ENCODE assay signal across 8 cellular contexts in genomic region chr1:201955750-201956143, GRCh38. TPM values are rescaled to one million over a fixed set of nuclear protein-coding genes. Genes with fewer than 3 reads are reported as not detected.
A peak's percentile ranks its signal among the peaks of the same experiment; 100 is the strongest.
DNase-seq lines count a peak whose midpoint lies in the region; ATAC-seq, FAIRE-seq and TF ChIP-seq lines count a peak whose summit lies in the region.

No MANE protein-coding gene starts in this region.

- H3K36me3 ChIP-seq in kidney (ENCODE audit: control insufficient read depth in 1 of 2, insufficient read depth in 2 of 2, low read length in 2 of 2) (peaks cover 9 to 12% of the 10 kb centered on the region in 2 donors), tibial artery (peaks cover 14 to 30% (median 22%) of the 10 kb centered on the region in 3 donors)

- no peak for DNase-seq in activated naive CD4-positive, alpha-beta T cell treated with anti-CD3 and anti-CD28 coated beads, Interleukin-2, amount 10 ng/mL, durations not matched to agents 7 days and 5 days
- DNase-seq in activated naive CD4-positive, alpha-beta T cell treated with anti-CD3 and anti-CD28 coated beads, Interleukin-2, amount 50 U/mL, for 16 hours, result no peak
- DNase-seq in activated T-helper 2 cell treated with anti-CD3 and anti-CD28 coated beads, Interferon-gamma antibody, Interleukin-2, Interleukin-4, amounts not matched to agents 10 μg/mL and 5 μg/mL and 100 μg/mL, durations not matched to agents 14 hours and 24 hours and 36 hours (ENCODE audit: low spot score), result no peak
- DNase-seq in kidney, result no peak
- no peak for DNase-seq in tibial artery
- DNase-seq in medulla oblongata (ENCODE audit: extremely low spot score), result no peak
- no peak for DNase-seq in mucosa of gallbladder (ENCODE audit: low spot score)

- H3K9me3 ChIP-seq in kidney (ENCODE audit: control insufficient read depth in 1 of 2, low read length in 2 of 2) (no peaks in the 10 kb centered on the region), tibial artery (no peaks in the 10 kb centered on the region)

- CTCF ChIA-PET in activated naive CD4-positive, alpha-beta T cell treated with anti-CD3 and anti-CD28 coated beads, Interleukin-2, amount 10 ng/mL, durations not matched to agents 7 days and 5 days (lab: Charles Lee), result interaction anchor here (0.7 to 4.0 kb wide), 3 partner anchors 17 to 60 kb away, joined by 3 to 15 read pairs (median 3); no protein-coding TSS in a partner anchor

- peaks cover 24% of the 10 kb centered on the region for H3K4me1 Mint-ChIP-seq in activated naive CD4-positive, alpha-beta T cell treated with anti-CD3 and anti-CD28 coated beads, Interleukin-2, amount 10 ng/mL, durations not matched to agents 7 days and 5 days
- H3K4me1 Mint-ChIP-seq in activated T-helper 2 cell treated with anti-CD3 and anti-CD28 coated beads, Interferon-gamma antibody, Interleukin-2, Interleukin-4, amounts not matched to agents 10 μg/mL and 5 μg/mL and 100 μg/mL, durations not matched to agents 14 hours and 24 hours and 36 hours (ENCODE audit: low read depth), result peaks cover 14% of the 10 kb centered on the region

- H3K4me1 ChIP-seq in kidney (ENCODE audit: control insufficient read depth in 1 of 2, insufficient read depth in 1 of 2, low read depth in 1 of 2, low read length in 2 of 2), result no peaks in the 10 kb centered on the region
- peaks cover 0 to 28% (median 13%) of the 10 kb centered on the region in 4 donors for H3K4me1 ChIP-seq in tibial artery

- intact Hi-C loops in activated T-helper 2 cell treated with anti-CD3 and anti-CD28 coated beads, Interferon-gamma antibody, Interleukin-2, Interleukin-4, amounts not matched to agents 10 μg/mL and 5 μg/mL and 100 μg/mL, durations not matched to agents 14 hours and 24 hours and 36 hours (cut with micrococcal nuclease), result loop anchor here (1.0 kb wide), 3 partner anchors 28 to 126 kb away; partner anchors contain the start of gene IPO9
- intact Hi-C loops in kidney (cut with DNase I), result loop anchor here (5.0 kb wide), 1 partner anchor 58 kb away; no protein-coding TSS in a partner anchor
- intact Hi-C loops in tibial artery (cut with DNase I; ENCODE audit: low total_unique reads), result no loop called here

- FAIRE-seq in kidney (lab: Jason Lieb, UNC), result no peak

- H3K27ac ChIP-seq in kidney (ENCODE audit: low read depth in 2 of 2, low read length in 2 of 2), result peak overlapping the region; percentile 56 to 74
- peak overlapping the region; percentile 86 to 91 for H3K27ac ChIP-seq in tibial artery

- H3K9ac ChIP-seq in kidney (ENCODE audit: low read length in 2 of 2), result peak overlapping the region; percentile 96 to 98

- no peak for ATAC-seq in HG03025 (IDR thresholded peaks at IDR 0.05; ENCODE audit: low FRiP score, unreplicated experiment)

- peak overlapping the region; percentile 95 for H3K4me3 Mint-ChIP-seq in activated naive CD4-positive, alpha-beta T cell treated with anti-CD3 and anti-CD28 coated beads, Interleukin-2, amount 10 ng/mL, durations not matched to agents 7 days and 5 days
- H3K4me3 Mint-ChIP-seq in activated T-helper 2 cell treated with anti-CD3 and anti-CD28 coated beads, Interferon-gamma antibody, Interleukin-2, Interleukin-4, amounts not matched to agents 10 μg/mL and 5 μg/mL and 100 μg/mL, durations not matched to agents 14 hours and 24 hours and 36 hours (ENCODE audit: low read depth), result peak overlapping the region; percentile 99

- no peaks in the 10 kb centered on the region for H3K9me3 Mint-ChIP-seq in activated naive CD4-positive, alpha-beta T cell treated with anti-CD3 and anti-CD28 coated beads, Interleukin-2, amount 10 ng/mL, durations not matched to agents 7 days and 5 days
- no peaks in the 10 kb centered on the region for H3K9me3 Mint-ChIP-seq in activated T-helper 2 cell treated with anti-CD3 and anti-CD28 coated beads, Interferon-gamma antibody, Interleukin-2, Interleukin-4, amounts not matched to agents 10 μg/mL and 5 μg/mL and 100 μg/mL, durations not matched to agents 14 hours and 24 hours and 36 hours

- no peaks in the 10 kb centered on the region for H3K27me3 ChIP-seq in tibial artery

- TF ChIP-seq CTCF in kidney (IDR thresholded peaks at IDR 0.05; ENCODE audit: borderline replicate concordance, extremely low read depth, insufficient read depth) (no peak), tibial artery (IDR thresholded peaks at IDR 0.05) (no peak)

- peaks cover 13% of the 10 kb centered on the region for H3K36me3 Mint-ChIP-seq in activated naive CD4-positive, alpha-beta T cell treated with anti-CD3 and anti-CD28 coated beads, Interleukin-2, amount 10 ng/mL, durations not matched to agents 7 days and 5 days
- peaks cover 33% of the 10 kb centered on the region for H3K36me3 Mint-ChIP-seq in activated T-helper 2 cell treated with anti-CD3 and anti-CD28 coated beads, Interferon-gamma antibody, Interleukin-2, Interleukin-4, amounts not matched to agents 10 μg/mL and 5 μg/mL and 100 μg/mL, durations not matched to agents 14 hours and 24 hours and 36 hours (ENCODE audit: low read depth)

- peaks cover 11% of the 10 kb centered on the region for H3K27me3 Mint-ChIP-seq in activated naive CD4-positive, alpha-beta T cell treated with anti-CD3 and anti-CD28 coated beads, Interleukin-2, amount 10 ng/mL, durations not matched to agents 7 days and 5 days
- H3K27me3 Mint-ChIP-seq in activated T-helper 2 cell treated with anti-CD3 and anti-CD28 coated beads, Interferon-gamma antibody, Interleukin-2, Interleukin-4, amounts not matched to agents 10 μg/mL and 5 μg/mL and 100 μg/mL, durations not matched to agents 14 hours and 24 hours and 36 hours (ENCODE audit: low read depth), result no peaks in the 10 kb centered on the region

- H3K4me3 ChIP-seq in kidney (ENCODE audit: low read length in 2 of 2) (peak overlapping the region; percentile 94 to 98), tibial artery (peak overlapping the region; percentile 69 to 76)

- H3K27ac Mint-ChIP-seq in activated naive CD4-positive, alpha-beta T cell treated with anti-CD3 and anti-CD28 coated beads, Interleukin-2, amount 10 ng/mL, durations not matched to agents 7 days and 5 days, result peak overlapping the region; percentile 91
- H3K27ac Mint-ChIP-seq in activated T-helper 2 cell treated with anti-CD3 and anti-CD28 coated beads, Interferon-gamma antibody, Interleukin-2, Interleukin-4, amounts not matched to agents 10 μg/mL and 5 μg/mL and 100 μg/mL, durations not matched to agents 14 hours and 24 hours and 36 hours, result peak overlapping the region; percentile 96

RNA-seq across cellular contexts. Expression of gene TIMM17A, which starts 0.4 kb away (rescaled TPM):
- total RNA-seq in activated T-helper 2 cell treated with anti-CD3 and anti-CD28 coated beads, Interferon-gamma antibody, Interleukin-2, Interleukin-4, amounts not matched to agents 10 μg/mL and 5 μg/mL and 100 μg/mL, durations not matched to agents 14 hours and 24 hours and 36 hours, result 92.6 and 96.0 TPM in 2 replicates
- total RNA-seq in kidney (40.8 TPM), mucosa of gallbladder (37.5 TPM)
- polyA plus RNA-seq in kidney (ENCODE audit: insufficient read depth, low read depth, low replicate concordance), result 73.2 TPM

RNA-seq across cellular contexts. Expression of gene LMOD1, which starts 9.4 kb away (rescaled TPM):
- total RNA-seq in activated T-helper 2 cell treated with anti-CD3 and anti-CD28 coated beads, Interferon-gamma antibody, Interleukin-2, Interleukin-4, amounts not matched to agents 10 μg/mL and 5 μg/mL and 100 μg/mL, durations not matched to agents 14 hours and 24 hours and 36 hours, result not detected in 2 replicates
- total RNA-seq in kidney (33.3 TPM), mucosa of gallbladder (257 TPM)
- polyA plus RNA-seq in kidney (ENCODE audit: insufficient read depth, low read depth, low replicate concordance), result 9.5 TPM

RNA-seq across cellular contexts. Expression of gene RNPEP, which starts 26.7 kb away (rescaled TPM):
- total RNA-seq in activated T-helper 2 cell treated with anti-CD3 and anti-CD28 coated beads, Interferon-gamma antibody, Interleukin-2, Interleukin-4, amounts not matched to agents 10 μg/mL and 5 μg/mL and 100 μg/mL, durations not matched to agents 14 hours and 24 hours and 36 hours, result 42.5 and 43.6 TPM in 2 replicates
- total RNA-seq in kidney (54.6 TPM), mucosa of gallbladder (78.8 TPM)
- 48.7 TPM for polyA plus RNA-seq in kidney (ENCODE audit: insufficient read depth, low read depth, low replicate concordance)

RNA-seq across cellular contexts. Expression of gene ELF3, which starts 54.6 kb away (rescaled TPM):
- 0.62 and 0.97 TPM in 2 replicates for total RNA-seq in activated T-helper 2 cell treated with anti-CD3 and anti-CD28 coated beads, Interferon-gamma antibody, Interleukin-2, Interleukin-4, amounts not matched to agents 10 μg/mL and 5 μg/mL and 100 μg/mL, durations not matched to agents 14 hours and 24 hours and 36 hours
- 400 TPM for total RNA-seq in kidney
- 81.8 TPM for polyA plus RNA-seq in kidney (ENCODE audit: insufficient read depth, low read depth, low replicate concordance)
- 517 TPM for total RNA-seq in mucosa of gallbladder

Comparison
In these comparisons a context has a peak if more than half of its experiments do, and no peak if none do; other contexts are left out.
1. RNA of gene LMOD1, which starts 9.4 kb away (total RNA-seq): 257 TPM in mucosa of gallbladder (single experiment) and 33.3 TPM in kidney (single experiment); not detected in activated T-helper 2 cell treated with anti-CD3 and anti-CD28 coated beads, Interferon-gamma antibody, Interleukin-2, Interleukin-4, amounts not matched to agents 10 μg/mL and 5 μg/mL and 100 μg/mL, durations not matched to agents 14 hours and 24 hours and 36 hours; every median in the first group is over 10 times any median in the second.